1 cellular context compared by ENCODE assay signal in genomic region chr1:226481133-226481532, GRCh38.
TF ChIP-seq lines count a peak whose summit lies in the region.

No MANE protein-coding gene starts in this region.

TF ChIP-seq in GM23338, 12 proteins besides CTCF, POLR2A, EP300 and RAD21 (continued from another document):
- TF ChIP-seq ZNF462 (CRISPR knock-in tag; IDR thresholded peaks at IDR 0.05) (no peak), EZH2phosphoT487 (IDR thresholded peaks at IDR 0.05; ENCODE audit: unreplicated experiment) (no peak), ZNF331 (CRISPR knock-in tag; IDR thresholded peaks at IDR 0.05; ENCODE audit: low read depth) (no peak), POLR2AphosphoS5 (IDR thresholded peaks at IDR 0.05; ENCODE audit: low read depth) (no peak)
